ENCODE assay signal across 8 cellular contexts in the genomic region with DNA sequence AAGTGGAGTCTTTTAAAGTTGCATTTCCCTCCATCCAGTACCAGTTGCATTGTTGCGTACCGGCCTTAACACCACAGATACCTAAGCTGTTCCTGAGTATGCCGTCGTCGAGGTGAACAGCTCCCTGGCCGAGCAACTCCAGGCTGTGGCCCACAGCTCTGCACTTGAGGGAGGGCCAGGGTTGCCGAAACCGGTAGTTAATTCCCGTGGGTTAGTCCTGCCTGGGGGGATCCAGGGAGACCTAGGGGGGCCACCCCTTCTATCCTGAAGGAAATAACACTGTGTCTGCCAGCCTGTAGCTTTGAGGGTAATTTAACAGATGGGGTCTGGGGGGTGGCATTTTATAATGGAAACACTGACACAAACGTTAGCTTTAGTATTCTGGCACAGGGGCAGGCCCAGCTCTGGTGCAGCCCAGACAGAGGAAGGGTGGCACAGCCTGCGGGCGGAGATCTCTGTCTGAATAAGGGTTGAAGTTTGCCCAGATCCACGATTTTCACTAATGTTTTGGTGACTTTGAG.
A peak's percentile ranks its signal among the peaks of the same experiment; 100 is the strongest.
DNase-seq lines count a peak whose midpoint lies in the region; ATAC-seq and TF ChIP-seq lines count a peak whose summit lies in the region.

No MANE protein-coding gene starts in this region.

- peak overlapping the region; percentile 76 for H3K27ac ChIP-seq in A673 (ENCODE audit: low read depth, low read length, poor library complexity, severe bottlenecking)
- peak overlapping the region; percentile 80 for H3K27ac ChIP-seq in KMS-11

- H3K27me3 ChIP-seq in A673 (replicated peaks; ENCODE audit: insufficient read depth, low read depth, low read length, poor library complexity) (no peaks in the 10 kb centered on the region), KMS-11 (ENCODE audit: insufficient read depth, low read depth) (no peaks in the 10 kb centered on the region)

- peaks cover 37% of the 10 kb centered on the region for H3K4me1 ChIP-seq in A673 (ENCODE audit: insufficient read depth, low read length, poor library complexity, severe bottlenecking)
- peaks cover 61% of the 10 kb centered on the region for H3K4me1 ChIP-seq in KMS-11 (ENCODE audit: low read depth, poor library complexity, severe bottlenecking)

- no peaks in the 10 kb centered on the region for H3K9me3 ChIP-seq in A673 (ENCODE audit: low read depth, low read length, poor library complexity, severe bottlenecking)

- H3K4me3 Mint-ChIP-seq in endothelial cell (ENCODE audit: unreplicated experiment), result peak overlapping the region; percentile 44
- no peak overlapping the region for H3K4me3 Mint-ChIP-seq in natural killer cell treated with Interleukin-12 subunit alpha and Interleukin-12 subunit beta and Interleukin-15 and Interleukin-18, amount 100 ng/mL, for 72 hours

- no TSS peak for BruUV-seq in A673 (replicated peaks; lab: Mats Ljungman, UMichigan)

- H3K4me2 ChIP-seq in KMS-11, result peak overlapping the region; percentile 79

- H4K20me1 ChIP-seq in KMS-11 (ENCODE audit: insufficient read depth), result no peaks in the 10 kb centered on the region

- POLR2A ChIA-PET in A673 (lab: Charles Lee; ENCODE audit: low non-redundant PET), result no interaction called here

- intact Hi-C loops in A673 (cut with micrococcal nuclease; ENCODE audit: unreplicated experiment), result loop anchor here (5.0 kb wide), 1 partner anchor 1294 kb away; no protein-coding TSS in a partner anchor

- H3K4me3 ChIP-seq in A673 (ENCODE audit: low read depth, low read length, poor library complexity, severe bottlenecking), result no peak overlapping the region
- H3K4me3 ChIP-seq in KMS-11 (IDR thresholded peaks at IDR 0.05; ENCODE audit: insufficient read depth, low read depth, low read length), result no peak overlapping the region

- no peaks in the 10 kb centered on the region for H3K9me3 Mint-ChIP-seq in endothelial cell (ENCODE audit: unreplicated experiment)
- no peaks in the 10 kb centered on the region for H3K9me3 Mint-ChIP-seq in natural killer cell treated with Interleukin-12 subunit alpha and Interleukin-12 subunit beta and Interleukin-15 and Interleukin-18, amount 100 ng/mL, for 72 hours

- no peak overlapping the region for H2AFZ ChIP-seq in KMS-11 (ENCODE audit: low read depth)

- peak overlapping the region; percentile 58 for H3K27ac Mint-ChIP-seq in endothelial cell (ENCODE audit: unreplicated experiment)
- peak overlapping the region; percentile 35 to 37 for H3K27ac Mint-ChIP-seq in natural killer cell treated with Interleukin-12 subunit alpha and Interleukin-12 subunit beta and Interleukin-15 and Interleukin-18, amount 100 ng/mL, for 72 hours

- no peak for ATAC-seq in natural killer cell treated with Interleukin-12 subunit alpha and Interleukin-12 subunit beta and Interleukin-15 and Interleukin-18, amount 100 ng/mL, for 72 hours

- H3K36me3 ChIP-seq in A673 (ENCODE audit: insufficient read depth, low read length, poor library complexity, severe bottlenecking) (peaks cover 43% of the 10 kb centered on the region), KMS-11 (ENCODE audit: insufficient read depth) (peaks cover 13% of the 10 kb centered on the region)

- peaks cover 25% of the 10 kb centered on the region for H3K4me1 Mint-ChIP-seq in endothelial cell (ENCODE audit: unreplicated experiment)
- peaks cover 34 to 47% of the 10 kb centered on the region in 2 donors for H3K4me1 Mint-ChIP-seq in natural killer cell treated with Interleukin-12 subunit alpha and Interleukin-12 subunit beta and Interleukin-15 and Interleukin-18, amount 100 ng/mL, for 72 hours (ENCODE audit: low read depth in 2 of 2)

- no peaks in the 10 kb centered on the region for H3K79me2 ChIP-seq in KMS-11 (ENCODE audit: insufficient read depth, low read depth)

- DNase-seq in A673 (ENCODE audit: low spot score), result no peak
- DNase-seq in endothelial cell (ENCODE audit: low spot score), result no peak
- DNase-seq in natural killer cell treated with Interleukin-12 subunit alpha and Interleukin-12 subunit beta and Interleukin-15 and Interleukin-18, amount 100 ng/mL, for 72 hours (ENCODE audit: low spot score), result no peak
- DNase-seq in NCI-H524 treated with DMSO at 0.1 percent for 48 hours (lab: John Stamatoyannopoulos, UW), result no peak
- no peak for DNase-seq in germinal center (ENCODE audit: low spot score)
- no peak for DNase-seq in NCI-H526 (lab: John Stamatoyannopoulos, UW)
- no peak for DNase-seq in activated CD4-positive, alpha-beta T cell treated with anti-CD3 and anti-CD28 coated beads, Interleukin-2, amount 50 U/mL, for 4 hours

- CTCF ChIA-PET in A673 (lab: Charles Lee), result interaction anchor here (1.4 to 3.2 kb wide), 2 partner anchors 60 to 231 kb away, joined by 8 to 12 read pairs; no protein-coding TSS in a partner anchor

- peaks cover 39% of the 10 kb centered on the region for H3K36me3 Mint-ChIP-seq in endothelial cell (ENCODE audit: low read depth, unreplicated experiment)
- peaks cover 26% of the 10 kb centered on the region for H3K36me3 Mint-ChIP-seq in natural killer cell treated with Interleukin-12 subunit alpha and Interleukin-12 subunit beta and Interleukin-15 and Interleukin-18, amount 100 ng/mL, for 72 hours

- H3K9ac ChIP-seq in KMS-11, result peak overlapping the region; percentile 37; the same call in 1 of the 2 replicates

- no peak for TF ChIP-seq CTCF in A673 (conservative IDR thresholded peaks at IDR 0.05; ENCODE audit: low read depth, low read length)
- no peak for TF ChIP-seq CTCF in KMS-11 (conservative IDR thresholded peaks at IDR 0.05; ENCODE audit: low read depth, low read length)
- TF ChIP-seq CTCF in endothelial cell (IDR thresholded peaks at IDR 0.05; ENCODE audit: unreplicated experiment), result no peak

- peaks cover 13% of the 10 kb centered on the region for H3K27me3 Mint-ChIP-seq in endothelial cell (ENCODE audit: unreplicated experiment)
- H3K27me3 Mint-ChIP-seq in natural killer cell treated with Interleukin-12 subunit alpha and Interleukin-12 subunit beta and Interleukin-15 and Interleukin-18, amount 100 ng/mL, for 72 hours, result no peaks in the 10 kb centered on the region
